Comparison of ENCODE assay signal across 10 cellular contexts in genomic region chr2:227534714-227535113, GRCh38.
DNase-seq lines count a peak whose midpoint lies in the region; ATAC-seq and TF ChIP-seq lines count a peak whose summit lies in the region.
"Had no signal": no experiment of that assay in that cellular context is flagged by ENCODE, and none has a peak within 500 bp of the region (broad histone marks: within the 10 kb centered on the region; RNA-seq: fewer than 3 reads in every experiment).

No MANE protein-coding gene starts in this region.

- TF ChIP-seq CTCF in prostate gland (IDR thresholded peaks at IDR 0.05): no peak

- H3K4me3 ChIP-seq in prostate gland: no peak overlapping the region

- ATAC-seq in GM18907 (IDR thresholded peaks at IDR 0.05; ENCODE audit: unreplicated experiment): peak; percentile 84
- ATAC-seq in GM21515 (IDR thresholded peaks at IDR 0.05; ENCODE audit: unreplicated experiment): peak; percentile 94
- peak; percentile 76 for ATAC-seq in HG03064 (IDR thresholded peaks at IDR 0.05; ENCODE audit: low read depth, unreplicated experiment)

- H3K9me3 ChIP-seq in prostate gland: no peaks in the 10 kb centered on the region
- H3K9me3 ChIP-seq: Caco-2 had no signal

- no peak overlapping the region for H3K27ac ChIP-seq in prostate gland

- H3K27me3 ChIP-seq in prostate gland (replicated peaks; ENCODE audit: insufficient read depth): no peaks in the 10 kb centered on the region

- no peak for TF ChIP-seq POLR2A in prostate gland (IDR thresholded peaks at IDR 0.05)

- WGBS in prostate gland: 91% methylated on average over 3 of the region's 3 CpGs

- H3K36me3 ChIP-seq in prostate gland: no peaks in the 10 kb centered on the region

- no peaks in the 10 kb centered on the region for H3K4me1 ChIP-seq in prostate gland (replicated peaks)
- H3K4me1 ChIP-seq: Caco-2 had no signal

- intact Hi-C loops in prostate gland (cut with DNase I): no loop called here

- peak; percentile 47 for DNase-seq in RPMI8226
- no peak for DNase-seq in T1000 (lab: John Stamatoyannopoulos, UW)
- no peak for DNase-seq in H4 (ENCODE audit: low spot score)
- DNase-seq in prostate gland (ENCODE audit: low spot score): no peak
- DNase-seq: activated naive CD4-positive, alpha-beta T cell; Caco-2; NCI-H82 had no signal
